21 cellular contexts compared by ENCODE assay signal in genomic region chr7:152636436-152636835, GRCh38.
"Had no signal": no experiment of that assay in that cellular context is flagged by ENCODE, and none has a peak within 500 bp of the region (broad histone marks: within the 10 kb centered on the region; RNA-seq: fewer than 3 reads in every experiment).

No MANE protein-coding gene starts in this region.

- DNase-seq: colonic mucosa; dermis blood vessel endothelial cell; esophagus squamous epithelium; heart left ventricle; hypothalamus; kidney glomerular epithelial cell; mammary epithelial cell; naive thymus-derived CD4-positive, alpha-beta T cell; nephron progenitor cell; right lobe of liver; spleen; stimulated activated CD4-positive, alpha-beta T cell treated with anti-CD3 and anti-CD28 coated beads, Interleukin-2, amount 100 ng/mL, for 24 hours; stimulated activated CD4-positive, alpha-beta T cell treated with anti-CD3 and anti-CD28 coated beads, Interleukin-4, amount 100 ng/mL, for 4 hours; stimulated activated naive B cell treated with anti-CD40 and anti-IgM and Interleukin-4, amounts not matched to agents 10 μg/mL and 1 μg/mL and 100 μg/mL, for 72 hours; stomach; substantia nigra; upper lobe of left lung; uterus had no signal

- H3K36me3 ChIP-seq: colonic mucosa, esophagus squamous epithelium, heart left ventricle, prostate gland, right lobe of liver, spleen, stomach, thoracic aorta, upper lobe of left lung, uterus had no signal

- H3K27me3 ChIP-seq: colonic mucosa, right lobe of liver, spleen, upper lobe of left lung, uterus had no signal

- ATAC-seq: heart left ventricle; naive thymus-derived CD4-positive, alpha-beta T cell; right lobe of liver; stimulated activated naive B cell treated with anti-CD40 and anti-IgM and Interleukin-4, amounts not matched to agents 10 μg/mL and 1 μg/mL and 100 μg/mL, for 72 hours had no signal

- H3K9me3 ChIP-seq: colonic mucosa, esophagus squamous epithelium, heart left ventricle, prostate gland, right lobe of liver, spleen, stomach, thoracic aorta, upper lobe of left lung, uterus had no signal

- H3K4me1 ChIP-seq: colonic mucosa, esophagus squamous epithelium, heart left ventricle, parathyroid adenoma, prostate gland, right lobe of liver, spleen, stomach, upper lobe of left lung, uterus had no signal

- H3K4me3 ChIP-seq: colonic mucosa, esophagus squamous epithelium, heart left ventricle, prostate gland, right lobe of liver, spleen, stomach, thoracic aorta, upper lobe of left lung, uterus had no signal

- H3K27ac ChIP-seq: colonic mucosa, esophagus squamous epithelium, heart left ventricle, parathyroid adenoma, prostate gland, right lobe of liver, spleen, stomach, thoracic aorta, upper lobe of left lung, uterus had no signal
